ENCODE assay signal across 29 cellular contexts in genomic region chr12:76563061-76563460, GRCh38. TPM values are rescaled to one million over a fixed set of nuclear protein-coding genes. Genes with fewer than 3 reads are reported as not detected.
A peak's percentile ranks its signal among the peaks of the same experiment; 100 is the strongest.
DNase-seq lines count a peak whose midpoint lies in the region; ATAC-seq and TF ChIP-seq lines count a peak whose summit lies in the region.
"Had no signal": no experiment of that assay in that cellular context is flagged by ENCODE, and none has a peak within 500 bp of the region (broad histone marks: within the 10 kb centered on the region; RNA-seq: fewer than 3 reads in every experiment).

No MANE protein-coding gene starts in this region.

- H3K27ac ChIP-seq in 22Rv1 (peak overlapping the region; percentile 46), WERI-Rb-1 (peak overlapping the region; percentile 51), gastroesophageal sphincter (no peak overlapping the region), tibial artery (no peak overlapping the region)
- H3K27ac ChIP-seq: A549; BLaER1 treated with 17β-estradiol and CSF1 and Interleukin-3, amounts not matched to agents 10 nM and 100 nM; Peyer's patch had no signal

- WGBS in gastroesophageal sphincter (ENCODE audit: low coverage in 1 of 2), 2 donors = 91 to 95% methylated on average over 2 of the region's 2 CpGs

- ATAC-seq in gastroesophageal sphincter (no peak), HG03378 (IDR thresholded peaks at IDR 0.05; ENCODE audit: unreplicated experiment) (no peak)
- ATAC-seq: A549, GM12878, GM23338 had no signal

- peaks cover 2 to 13% (median 4%) of the 10 kb centered on the region in 3 donors for H3K4me1 ChIP-seq in gastroesophageal sphincter
- H3K4me1 ChIP-seq in tibial artery = peaks cover 0 to 5% (median 5%) of the 10 kb centered on the region in 4 donors

- TF ChIP-seq EP300 in gastroesophageal sphincter (IDR thresholded peaks at IDR 0.05) = no peak

- TF ChIP-seq CTCF in 22Rv1 (IDR thresholded peaks at IDR 0.05) (no peak), WERI-Rb-1 (IDR thresholded peaks at IDR 0.05; ENCODE audit: low read depth, low read length) (no peak), gastroesophageal sphincter (IDR thresholded peaks at IDR 0.05) (no peak), tibial artery (IDR thresholded peaks at IDR 0.05) (no peak)

- H3K9me3 ChIP-seq in WERI-Rb-1 (ENCODE audit: severe bottlenecking) = no peaks in the 10 kb centered on the region
- no peaks in the 10 kb centered on the region for H3K9me3 ChIP-seq in gastroesophageal sphincter
- H3K9me3 ChIP-seq in tibial artery = no peaks in the 10 kb centered on the region
- H3K9me3 ChIP-seq: A549; BLaER1 treated with 17β-estradiol and CSF1 and Interleukin-3, amounts not matched to agents 10 nM and 100 nM; Peyer's patch; SK-N-SH had no signal

- TF ChIP-seq POLR2A in gastroesophageal sphincter (IDR thresholded peaks at IDR 0.05) = no peak

- intact Hi-C loops in tibial artery (cut with DNase I; ENCODE audit: low total_unique reads) = no loop called here

- DNase-seq in NCI-H526 treated with DMSO at 0.1 percent for 48 hours (lab: John Stamatoyannopoulos, UW) = peak; percentile 50
- DNase-seq in WERI-Rb-1 = peak; percentile 16
- peak; percentile 14 for DNase-seq in globus pallidus (ENCODE audit: low spot score)
- no peak for DNase-seq in tibial artery
- DNase-seq: AML-193; CD4-positive, alpha-beta T cell; DMS79; EL; GDM1; HCEC 1CT; NCI-H1092; NCI-H1417 treated with DMSO at 0.1 percent for 48 hours; NCI-H1694 treated with DMSO at 0.1 percent for 48 hours; NCI-H2081; NCI-H2227 treated with DMSO at 0.1 percent for 48 hours; NCI-H510A; NCI-H748 treated with DMSO at 0.1 percent for 48 hours; NK-92 treated with Interleukin-12 subunit alpha and Interleukin-12 subunit beta, amount 100 ng/mL, for 24 hours; Peyer's patch; SIG-M5; SK-N-SH; SW 1271 had no signal

- H3K27me3 ChIP-seq in WERI-Rb-1 (ENCODE audit: insufficient read depth, low read depth, severe bottlenecking) (no peaks in the 10 kb centered on the region), gastroesophageal sphincter (no peaks in the 10 kb centered on the region), tibial artery (no peaks in the 10 kb centered on the region)
- H3K27me3 ChIP-seq: BLaER1 treated with 17β-estradiol and CSF1 and Interleukin-3, amounts not matched to agents 10 nM and 100 nM; Peyer's patch had no signal

- H3K4me3 ChIP-seq in WERI-Rb-1 (ENCODE audit: low read depth, low read length) = no peak overlapping the region
- H3K4me3 ChIP-seq in gastroesophageal sphincter = no peak overlapping the region
- no peak overlapping the region for H3K4me3 ChIP-seq in tibial artery
- H3K4me3 ChIP-seq: A549; BLaER1 treated with 17β-estradiol and CSF1 and Interleukin-3, amounts not matched to agents 10 nM and 100 nM; GM12878; GM23338; Peyer's patch had no signal

- peaks cover 10% of the 10 kb centered on the region; the same call in 1 of the 2 replicates for H3K36me3 ChIP-seq in WERI-Rb-1
- H3K36me3 ChIP-seq in gastroesophageal sphincter = no peaks in the 10 kb centered on the region
- no peaks in the 10 kb centered on the region for H3K36me3 ChIP-seq in tibial artery
- H3K36me3 ChIP-seq: BLaER1 treated with 17β-estradiol and CSF1 and Interleukin-3, amounts not matched to agents 10 nM and 100 nM; Peyer's patch had no signal

RNA-seq across cellular contexts. Expression of gene OSBPL8, which starts 3.5 kb away (rescaled TPM):
- 10 to 100 TPM; 65.8 to 73.5 (median 66.7) TPM for total RNA-seq in gastroesophageal sphincter

Comparison
In these comparisons a context has a peak if more than half of its experiments do, and no peak if none do; other contexts are left out.
1. H3K27ac ChIP-seq: peak in 22Rv1 (single experiment) and WERI-Rb-1 (single experiment); none in gastroesophageal sphincter (0 of 4) and tibial artery (0 of 2).
2. DNase-seq: peak in NCI-H526 treated with DMSO at 0.1 percent for 48 hours (single experiment), WERI-Rb-1 (single experiment) and globus pallidus (single experiment); none in tibial artery (0 of 2).